27 cellular contexts compared by ENCODE assay signal in genomic region chr2:127121341-127121740, GRCh38. TPM values are rescaled to one million over a fixed set of nuclear protein-coding genes. Genes with fewer than 3 reads are reported as not detected.
DNase-seq lines count a peak whose midpoint lies in the region; ATAC-seq and TF ChIP-seq lines count a peak whose summit lies in the region.
"Had no signal": no experiment of that assay in that cellular context is flagged by ENCODE, and none has a peak within 500 bp of the region (broad histone marks: within the 10 kb centered on the region; RNA-seq: fewer than 3 reads in every experiment).

No MANE protein-coding gene starts in this region.

- H3K36me3 ChIP-seq in Caco-2 (ENCODE audit: control insufficient read depth, insufficient read depth, low read length) (no peaks in the 10 kb centered on the region; the same call in none of the 2 replicates), adipocyte (ENCODE audit: control insufficient read depth, insufficient read depth, low read length, severe bottlenecking) (no peaks in the 10 kb centered on the region), heart right ventricle (no peaks in the 10 kb centered on the region), subcutaneous abdominal adipose tissue (ENCODE audit: control insufficient read depth in 5 of 5, insufficient read depth in 5 of 5, low read length in 5 of 5) (no peaks in the 10 kb centered on the region), neural progenitor cell (no peaks in the 10 kb centered on the region)
- H3K36me3 ChIP-seq: left lung, neutrophil, prostate gland, upper lobe of right lung had no signal

- no peaks in the 10 kb centered on the region for H4K20me1 ChIP-seq in neural progenitor cell (ENCODE audit: low read depth)

- no TSS peak for BruUV-seq in Caco-2 (replicated peaks; lab: Mats Ljungman, UMichigan)

- DNase-seq in Caco-2 (no peak), adipocyte (ENCODE audit: low read depth) (no peak), heart right ventricle (no peak), neural progenitor cell (ENCODE audit: low spot score) (no peak), ureter (ENCODE audit: low spot score) (no peak)
- DNase-seq in activated naive CD4-positive, alpha-beta T cell treated with anti-CD3 and anti-CD28 coated beads, Interleukin-2, amount 10 ng/mL, durations not matched to agents 7 days and 5 days, result no peak
- DNase-seq: activated CD8-positive, alpha-beta T cell treated with anti-CD3 and anti-CD28 coated beads for 36 hours; activated naive CD4-positive, alpha-beta T cell treated with Interleukin-2 at 50 U/mL for 16 hours; effector memory CD4-positive, alpha-beta T cell; glutamatergic neuron; H9; Kasumi-1; NCI-H1417; NCI-H2029; NCI-H524 treated with DMSO at 0.1 percent for 48 hours; PC-9; SIG-M5; upper lobe of right lung had no signal

- WGBS in heart right ventricle, 2 donors, result 60 to 66% methylated on average over 1 of the region's 1 CpG

- TF ChIP-seq CTCF in Caco-2 (IDR thresholded peaks at IDR 0.05; ENCODE audit: insufficient read depth in 1 of 2, low read depth in 1 of 2, low read length in 1 of 2, severe bottlenecking in 1 of 2, unreplicated experiment in 1 of 2) (no peak), heart right ventricle (IDR thresholded peaks at IDR 0.05) (no peak), neural progenitor cell (IDR thresholded peaks at IDR 0.05) (no peak)

- H3K4me3 Mint-ChIP-seq in Caco-2 (ENCODE audit: unreplicated experiment) (no peak overlapping the region), neural progenitor cell (no peak overlapping the region)
- no peak overlapping the region for H3K4me3 Mint-ChIP-seq in activated naive CD4-positive, alpha-beta T cell treated with anti-CD3 and anti-CD28 coated beads, Interleukin-2, amount 10 ng/mL, durations not matched to agents 7 days and 5 days
- H3K4me3 Mint-ChIP-seq: activated CD8-positive, alpha-beta T cell treated with anti-CD3 and anti-CD28 coated beads for 36 hours; activated T-helper 1 cell treated with anti-CD3 and anti-CD28 coated beads, Interleukin-12 subunit alpha, Interleukin-12 subunit beta, Interleukin-2, Interleukin-4 antibody, amounts not matched to agents 30 ng/mL and 10 ng/mL and 1 ng/mL, durations not matched to agents 14 hours and 24 hours and 36 hours; B cell; CD8-positive, alpha-beta T cell; H9; stimulated activated effector memory CD8-positive, alpha-beta T cell treated with anti-CD3 and anti-CD28 coated beads, Interleukin-12 subunit alpha, Interleukin-12 subunit beta, amount 100 ng/mL, for 72 hours; T-helper 2 cell treated with Interferon-gamma antibody and Interleukin-4, amounts not matched to agents 5 μg/mL and 100 μg/mL, for 36 hours had no signal

- H3K9ac ChIP-seq in adipocyte (ENCODE audit: low read length) (peak overlapping the region; percentile 32), subcutaneous abdominal adipose tissue (ENCODE audit: low read length in 5 of 5) (no peak overlapping the region), neural progenitor cell (no peak overlapping the region)

- no peak overlapping the region for H2AFZ ChIP-seq in neural progenitor cell (replicated peaks)
- H2AFZ ChIP-seq: PC-9 had no signal

- no peaks in the 10 kb centered on the region for H3K9me3 Mint-ChIP-seq in Caco-2 (ENCODE audit: unreplicated experiment)
- peaks cover 47% of the 10 kb centered on the region for H3K9me3 Mint-ChIP-seq in neural progenitor cell
- H3K9me3 Mint-ChIP-seq in activated naive CD4-positive, alpha-beta T cell treated with anti-CD3 and anti-CD28 coated beads, Interleukin-2, amount 10 ng/mL, durations not matched to agents 7 days and 5 days, result no peaks in the 10 kb centered on the region
- H3K9me3 Mint-ChIP-seq: activated CD8-positive, alpha-beta T cell treated with anti-CD3 and anti-CD28 coated beads for 36 hours; activated T-helper 1 cell treated with anti-CD3 and anti-CD28 coated beads, Interleukin-12 subunit alpha, Interleukin-12 subunit beta, Interleukin-2, Interleukin-4 antibody, amounts not matched to agents 30 ng/mL and 10 ng/mL and 1 ng/mL, durations not matched to agents 14 hours and 24 hours and 36 hours; CD8-positive, alpha-beta T cell; stimulated activated effector memory CD8-positive, alpha-beta T cell treated with anti-CD3 and anti-CD28 coated beads, Interleukin-12 subunit alpha, Interleukin-12 subunit beta, amount 100 ng/mL, for 72 hours; T-helper 2 cell treated with Interferon-gamma antibody and Interleukin-4, amounts not matched to agents 5 μg/mL and 100 μg/mL, for 36 hours had no signal

- H3K27me3 Mint-ChIP-seq in Caco-2 (ENCODE audit: insufficient read depth, unreplicated experiment), result no peaks in the 10 kb centered on the region
- H3K27me3 Mint-ChIP-seq in neural progenitor cell (ENCODE audit: insufficient read depth, low read depth), result peaks cover 6% of the 10 kb centered on the region
- H3K27me3 Mint-ChIP-seq in activated naive CD4-positive, alpha-beta T cell treated with anti-CD3 and anti-CD28 coated beads, Interleukin-2, amount 10 ng/mL, durations not matched to agents 7 days and 5 days, result peaks cover 22% of the 10 kb centered on the region
- H3K27me3 Mint-ChIP-seq: activated CD8-positive, alpha-beta T cell treated with anti-CD3 and anti-CD28 coated beads for 36 hours; B cell had no signal

- H3K27ac ChIP-seq in heart right ventricle (peak overlapping the region in 2 of 10 donors; percentile 33 to 52), subcutaneous abdominal adipose tissue (ENCODE audit: low read depth, low read length) (peak overlapping the region; percentile 30), neural progenitor cell (no peak overlapping the region)
- H3K27ac ChIP-seq: left lung, neutrophil, PC-9, prostate gland, upper lobe of right lung had no signal

- H3K4me1 Mint-ChIP-seq in Caco-2 (ENCODE audit: low read depth, unreplicated experiment) (peaks cover 51% of the 10 kb centered on the region), neural progenitor cell (peaks cover 5% of the 10 kb centered on the region)
- H3K4me1 Mint-ChIP-seq in activated naive CD4-positive, alpha-beta T cell treated with anti-CD3 and anti-CD28 coated beads, Interleukin-2, amount 10 ng/mL, durations not matched to agents 7 days and 5 days, result no peaks in the 10 kb centered on the region
- H3K4me1 Mint-ChIP-seq: H9; stimulated activated effector memory CD8-positive, alpha-beta T cell treated with anti-CD3 and anti-CD28 coated beads, Interleukin-12 subunit alpha, Interleukin-12 subunit beta, amount 100 ng/mL, for 72 hours had no signal

- peak; percentile 21 to 66 (median 45) for ATAC-seq in heart right ventricle
- ATAC-seq: activated CD8-positive, alpha-beta T cell treated with anti-CD3 and anti-CD28 coated beads for 36 hours; CD8-positive, alpha-beta T cell; stimulated activated effector memory CD8-positive, alpha-beta T cell treated with anti-CD3 and anti-CD28 coated beads, Interleukin-12 subunit alpha, Interleukin-12 subunit beta, amount 100 ng/mL, for 72 hours had no signal

- POLR2A ChIA-PET in Caco-2 (lab: Charles Lee), result no interaction called here

- H3K79me2 ChIP-seq in neural progenitor cell (ENCODE audit: low read depth), result no peaks in the 10 kb centered on the region

- intact Hi-C loops in Caco-2 (cut with micrococcal nuclease; ENCODE audit: unreplicated experiment) (no loop called here), heart right ventricle (cut with DNase I) (no loop called here)

- H3K27ac Mint-ChIP-seq in Caco-2 (ENCODE audit: unreplicated experiment) (peak overlapping the region; percentile 76), neural progenitor cell (no peak overlapping the region)
- H3K27ac Mint-ChIP-seq in activated naive CD4-positive, alpha-beta T cell treated with anti-CD3 and anti-CD28 coated beads, Interleukin-2, amount 10 ng/mL, durations not matched to agents 7 days and 5 days, result no peak overlapping the region
- H3K27ac Mint-ChIP-seq: activated CD8-positive, alpha-beta T cell treated with anti-CD3 and anti-CD28 coated beads for 36 hours; activated T-helper 1 cell treated with anti-CD3 and anti-CD28 coated beads, Interleukin-12 subunit alpha, Interleukin-12 subunit beta, Interleukin-2, Interleukin-4 antibody, amounts not matched to agents 30 ng/mL and 10 ng/mL and 1 ng/mL, durations not matched to agents 14 hours and 24 hours and 36 hours; B cell; CD8-positive, alpha-beta T cell; H9; T-helper 2 cell treated with Interferon-gamma antibody and Interleukin-4, amounts not matched to agents 5 μg/mL and 100 μg/mL, for 36 hours had no signal

- no peaks in the 10 kb centered on the region for H3K27me3 ChIP-seq in Caco-2 (replicated peaks; ENCODE audit: control insufficient read depth, insufficient read depth, low read length)
- H3K27me3 ChIP-seq in adipocyte (replicated peaks; ENCODE audit: control insufficient read depth, insufficient read depth, low read length), result no peaks in the 10 kb centered on the region
- H3K27me3 ChIP-seq in heart right ventricle, result no peaks in the 10 kb centered on the region
- peaks cover 0 to 4% (median 0%) of the 10 kb centered on the region in 5 donors for H3K27me3 ChIP-seq in subcutaneous abdominal adipose tissue (ENCODE audit: control insufficient read depth in 5 of 5, insufficient read depth in 4 of 5, low read length in 5 of 5)
- no peaks in the 10 kb centered on the region for H3K27me3 ChIP-seq in neural progenitor cell
- H3K27me3 ChIP-seq: left lung, neutrophil, upper lobe of right lung had no signal

- H3F3A ChIP-seq in neural progenitor cell (ENCODE audit: low read depth), result no peaks in the 10 kb centered on the region

- CTCF ChIA-PET in Caco-2 (lab: Charles Lee), result interaction anchor here (0.8 kb wide), 1 partner anchor 15 kb away, joined by 3 read pairs; the partner anchor contains the start of gene BIN1
- CTCF ChIA-PET in activated naive CD4-positive, alpha-beta T cell treated with anti-CD3 and anti-CD28 coated beads, Interleukin-2, amount 10 ng/mL, durations not matched to agents 7 days and 5 days (lab: Charles Lee), result no interaction called here

- no peak overlapping the region for H3K4me2 ChIP-seq in neural progenitor cell
- H3K4me2 ChIP-seq: PC-9 had no signal

- no peak overlapping the region for H3K4me3 ChIP-seq in Caco-2 (ENCODE audit: low read depth, low read length)
- H3K4me3 ChIP-seq in adipocyte (ENCODE audit: low read length), result no peak overlapping the region
- no peak overlapping the region for H3K4me3 ChIP-seq in heart right ventricle
- no peak overlapping the region for H3K4me3 ChIP-seq in subcutaneous abdominal adipose tissue (ENCODE audit: low read depth in 1 of 5, low read length in 5 of 5)
- no peak overlapping the region for H3K4me3 ChIP-seq in neural progenitor cell
- H3K4me3 ChIP-seq: left lung, PC-9, prostate gland, upper lobe of right lung had no signal

- H3K9me3 ChIP-seq in Caco-2 (no peaks in the 10 kb centered on the region), adipocyte (ENCODE audit: control insufficient read depth, low read length) (no peaks in the 10 kb centered on the region), heart right ventricle (no peaks in the 10 kb centered on the region), subcutaneous abdominal adipose tissue (ENCODE audit: control insufficient read depth in 5 of 5, low read length in 5 of 5) (no peaks in the 10 kb centered on the region), neural progenitor cell (ENCODE audit: low read depth) (no peaks in the 10 kb centered on the region)
- H3K9me3 ChIP-seq: left lung, neutrophil, prostate gland, upper lobe of right lung had no signal

- H3K4me1 ChIP-seq in Caco-2, result peaks cover 82% of the 10 kb centered on the region
- H3K4me1 ChIP-seq in adipocyte (ENCODE audit: control insufficient read depth, insufficient read depth, low read length), result peaks cover 15% of the 10 kb centered on the region
- H3K4me1 ChIP-seq in heart right ventricle, result peaks cover 0 to 16% (median 0%) of the 10 kb centered on the region in 9 donors
- peaks cover 0 to 12% (median 8%) of the 10 kb centered on the region in 5 donors for H3K4me1 ChIP-seq in subcutaneous abdominal adipose tissue (ENCODE audit: control insufficient read depth in 5 of 5, insufficient read depth in 5 of 5, low read length in 5 of 5)
- H3K4me1 ChIP-seq in neural progenitor cell, result no peaks in the 10 kb centered on the region
- H3K4me1 ChIP-seq: left lung, prostate gland, upper lobe of right lung had no signal

- H3K36me3 Mint-ChIP-seq in Caco-2 (ENCODE audit: insufficient read depth, unreplicated experiment) (peaks cover 9% of the 10 kb centered on the region), neural progenitor cell (no peaks in the 10 kb centered on the region)
- no peaks in the 10 kb centered on the region for H3K36me3 Mint-ChIP-seq in activated naive CD4-positive, alpha-beta T cell treated with anti-CD3 and anti-CD28 coated beads, Interleukin-2, amount 10 ng/mL, durations not matched to agents 7 days and 5 days
- H3K36me3 Mint-ChIP-seq: CD8-positive, alpha-beta T cell; stimulated activated effector memory CD8-positive, alpha-beta T cell treated with anti-CD3 and anti-CD28 coated beads, Interleukin-12 subunit alpha, Interleukin-12 subunit beta, amount 100 ng/mL, for 72 hours had no signal

RNA-seq across cellular contexts. Expression of gene BIN1, which starts 14.4 kb away (rescaled TPM):
- total RNA-seq in Caco-2 (2022) (198 and 205 TPM in 2 replicates), heart right ventricle (10 to 100 TPM; 11.9 to 21.7 (median 16.5) TPM), neural progenitor cell (ENCODE audit: low replicate concordance) (26.9 and 55.9 TPM in 2 replicates), ureter (51.6 TPM)
- polyA plus RNA-seq in heart right ventricle, result 10 to 100 TPM in 1 of 2 donors, 1 to 10 TPM in 1; 8.4 to 10.9 TPM
